In the genomic region with DNA sequence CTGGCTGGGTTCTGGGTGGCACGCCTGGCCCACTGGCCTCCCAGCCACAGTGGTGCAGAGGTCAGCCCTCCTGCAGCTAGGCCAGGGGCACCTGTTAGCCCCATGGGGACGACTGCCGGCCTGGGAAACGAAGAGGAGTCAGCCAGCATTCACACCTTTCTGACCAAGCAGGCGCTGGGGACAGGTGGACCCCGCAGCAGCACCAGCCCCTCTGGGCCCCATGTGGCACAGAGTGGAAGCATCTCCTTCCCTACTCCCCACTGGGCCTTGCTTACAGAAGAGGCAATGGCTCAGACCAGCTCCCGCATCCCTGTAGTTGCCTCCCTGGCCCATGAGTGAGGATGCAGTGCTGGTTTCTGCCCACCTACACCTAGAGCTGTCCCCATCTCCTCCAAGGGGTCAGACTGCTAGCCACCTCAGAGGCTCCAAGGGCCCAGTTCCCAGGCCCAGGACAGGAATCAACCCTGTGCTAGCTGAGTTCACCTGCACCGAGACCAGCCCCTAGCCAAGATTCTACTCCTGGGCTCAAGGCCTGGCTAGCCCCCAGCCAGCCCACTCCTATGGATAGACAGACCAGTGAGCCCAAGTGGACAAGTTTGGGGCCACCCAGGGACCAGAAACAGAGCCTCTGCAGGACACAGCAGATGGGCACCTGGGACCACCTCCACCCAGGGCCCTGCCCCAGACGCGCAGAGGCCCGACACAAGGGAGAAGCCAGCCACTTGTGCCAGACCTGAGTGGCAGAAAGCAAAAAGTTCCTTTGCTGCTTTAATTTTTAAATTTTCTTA, we compare ENCODE assay signal across 23 cellular contexts.
"Had no signal": no experiment of that assay in that cellular context is flagged by ENCODE, and none has a peak within 500 bp of the region (broad histone marks: within the 10 kb centered on the region; RNA-seq: fewer than 3 reads in every experiment).

No MANE protein-coding gene starts in this region.

- DNase-seq: activated CD4-positive, alpha-beta T cell treated with anti-CD3 and anti-CD28 coated beads for 4 hours; activated CD4-positive, CD25-positive, alpha-beta regulatory T cell; activated gamma-delta T cell treated with Interleukin-2 at 50 U/mL for 16 hours; activated T-cell treated with anti-CD3 and anti-CD28 coated beads, Interleukin-2, amount 50 U/mL, for 1 hour; aorta; brain microvascular endothelial cell; effector memory CD8-positive, alpha-beta T cell; gastrocnemius medialis; hypothalamus; left cardiac atrium; naive B cell; ovary; stimulated activated CD4-positive, alpha-beta T cell treated with anti-CD3 and anti-CD28 coated beads, Interleukin-12 subunit alpha, Interleukin-12 subunit beta, amount 100 ng/mL, for 4 hours; stimulated activated CD4-positive, alpha-beta T cell treated with anti-CD3 and anti-CD28 coated beads, Interleukin-4, amount 100 ng/mL, for 4 hours; T1000; tibial artery had no signal

- H2AFZ ChIP-seq: neural progenitor cell had no signal

- H3K4me3 Mint-ChIP-seq: activated naive CD4-positive, alpha-beta T cell treated with anti-CD3 and anti-CD28 coated beads, Interleukin-2, amount 50 U/mL, for 24 hours; central memory CD8-positive, alpha-beta T cell; effector memory CD8-positive, alpha-beta T cell; neural progenitor cell; stimulated activated naive CD8-positive, alpha-beta T cell treated with anti-CD3 and anti-CD28 coated beads, Interleukin-15, Interleukin-2, amounts not matched to agents 100 ng/mL and 50 ng/mL, for 24 hours had no signal

- ATAC-seq: effector memory CD8-positive, alpha-beta T cell had no signal

- H3K4me2 ChIP-seq: neural progenitor cell had no signal

- H3K27me3 Mint-ChIP-seq: activated naive CD4-positive, alpha-beta T cell treated with anti-CD3 and anti-CD28 coated beads, Interleukin-2, amount 50 U/mL, for 24 hours; central memory CD8-positive, alpha-beta T cell; effector memory CD8-positive, alpha-beta T cell; naive B cell; stimulated activated naive CD8-positive, alpha-beta T cell treated with anti-CD3 and anti-CD28 coated beads, Interleukin-15, Interleukin-2, amounts not matched to agents 100 ng/mL and 50 ng/mL, for 24 hours had no signal

- H3K9me3 ChIP-seq: esophagus muscularis mucosa, gastrocnemius medialis, ovary, prostate gland, tibial artery had no signal

- H3K36me3 ChIP-seq: neural progenitor cell, ovary had no signal

- H3K9me3 Mint-ChIP-seq: activated naive CD4-positive, alpha-beta T cell treated with anti-CD3 and anti-CD28 coated beads, Interleukin-2, amount 50 U/mL, for 24 hours; central memory CD8-positive, alpha-beta T cell; effector memory CD8-positive, alpha-beta T cell; naive B cell; neural progenitor cell; stimulated activated naive CD8-positive, alpha-beta T cell treated with anti-CD3 and anti-CD28 coated beads, Interleukin-15, Interleukin-2, amounts not matched to agents 100 ng/mL and 50 ng/mL, for 24 hours had no signal

- H3K27ac Mint-ChIP-seq: activated naive CD4-positive, alpha-beta T cell treated with anti-CD3 and anti-CD28 coated beads, Interleukin-2, amount 50 U/mL, for 24 hours; stimulated activated naive CD8-positive, alpha-beta T cell treated with anti-CD3 and anti-CD28 coated beads, Interleukin-15, Interleukin-2, amounts not matched to agents 100 ng/mL and 50 ng/mL, for 24 hours had no signal

- H3K9ac ChIP-seq: neural progenitor cell had no signal

- H3K4me1 ChIP-seq: gastrocnemius medialis, neural progenitor cell, prostate gland had no signal

- H3K36me3 Mint-ChIP-seq: activated naive CD4-positive, alpha-beta T cell treated with anti-CD3 and anti-CD28 coated beads, Interleukin-2, amount 50 U/mL, for 24 hours; naive B cell had no signal

- H3K4me3 ChIP-seq: esophagus muscularis mucosa, gastrocnemius medialis, lung, neural progenitor cell, ovary, prostate gland, tibial artery had no signal

- H3K27ac ChIP-seq: brain microvascular endothelial cell, neural progenitor cell, ovary had no signal

- H3K27me3 ChIP-seq: brain microvascular endothelial cell, esophagus muscularis mucosa, gastrocnemius medialis, neural progenitor cell, ovary, tibial artery had no signal
